24 cellular contexts compared by ENCODE assay signal in genomic region chr11:116890607-116891006, GRCh38. TPM values are rescaled to one million over a fixed set of nuclear protein-coding genes. Genes with fewer than 3 reads are reported as not detected.
A peak's percentile ranks its signal among the peaks of the same experiment; 100 is the strongest.
DNase-seq lines count a peak whose midpoint lies in the region; ATAC-seq and TF ChIP-seq lines count a peak whose summit lies in the region.
"Had no signal": no experiment of that assay in that cellular context is flagged by ENCODE, and none has a peak within 500 bp of the region (broad histone marks: within the 10 kb centered on the region; RNA-seq: fewer than 3 reads in every experiment).

No MANE protein-coding gene starts in this region.

- no TSS peak for BruUV-seq in PC-3 (replicated peaks; lab: Mats Ljungman, UMichigan)

- intact Hi-C loops in PC-3 (cut with micrococcal nuclease): no loop called here

- no peak overlapping the region for H3K4me3 ChIP-seq in PC-3 (ENCODE audit: low read length)
- no peak overlapping the region for H3K4me3 ChIP-seq in BE2C (ENCODE audit: low read depth, low read length)
- H3K4me3 ChIP-seq in neuronal stem cell (ENCODE audit: low read length in 2 of 2): no peak overlapping the region
- H3K4me3 ChIP-seq: A549, gastroesophageal sphincter, HAP-1, tibial nerve had no signal

- H2AFZ ChIP-seq in PC-3 (ENCODE audit: low read length) (no peak overlapping the region), neuronal stem cell (ENCODE audit: low read length) (no peak overlapping the region)

- H4K20me1 ChIP-seq in PC-3 (ENCODE audit: low read length): no peaks in the 10 kb centered on the region

- no peaks in the 10 kb centered on the region for H3K27me3 ChIP-seq in PC-3 (ENCODE audit: low read length)
- H3K27me3 ChIP-seq in BE2C: no peaks in the 10 kb centered on the region
- H3K27me3 ChIP-seq in neuronal stem cell (ENCODE audit: control insufficient read depth in 3 of 3, insufficient read depth in 3 of 3, low read depth in 1 of 3, low read length in 3 of 3): no peaks in the 10 kb centered on the region
- H3K27me3 ChIP-seq: gastroesophageal sphincter, tibial nerve had no signal

- peak overlapping the region; percentile 22 for H3K27ac Mint-ChIP-seq in activated T-cell treated with anti-CD3 and anti-CD28 coated beads, Interleukin-2, amount 50 U/mL, for 24 hours
- H3K27ac Mint-ChIP-seq in effector memory CD8-positive, alpha-beta T cell: peak overlapping the region; percentile 60 to 70

- no peak overlapping the region for H3K18ac ChIP-seq in neuronal stem cell (ENCODE audit: low read length)

- POLR2A ChIA-PET in PC-3 (lab: Charles Lee; ENCODE audit: unreplicated experiment): interaction anchor here (0.6 kb wide), 1 partner anchor 283 kb away, joined by 3 read pairs; no protein-coding TSS in a partner anchor

- H3K23ac ChIP-seq in neuronal stem cell (ENCODE audit: low read depth, low read length, poor library complexity): no peak overlapping the region

- H3K9me3 ChIP-seq in PC-3 (ENCODE audit: low read length): no peaks in the 10 kb centered on the region
- no peaks in the 10 kb centered on the region for H3K9me3 ChIP-seq in BE2C
- H3K9me3 ChIP-seq in neuronal stem cell (replicated peaks in 1 of 2; ENCODE audit: control insufficient read depth in 2 of 2, insufficient read depth in 1 of 2, low read depth in 1 of 2, low read length in 2 of 2): no peaks in the 10 kb centered on the region
- H3K9me3 ChIP-seq: A549, Caco-2, gastroesophageal sphincter, HAP-1, tibial nerve had no signal

- H2BK15ac ChIP-seq in neuronal stem cell (ENCODE audit: low read length): no peak overlapping the region

- H2BK120ac ChIP-seq in neuronal stem cell (ENCODE audit: low read depth, low read length): no peak overlapping the region

- no peak overlapping the region for H4K91ac ChIP-seq in neuronal stem cell (ENCODE audit: low read depth, low read length, poor library complexity)

- no peak overlapping the region for H3K4me3 Mint-ChIP-seq in activated T-cell treated with anti-CD3 and anti-CD28 coated beads, Interleukin-2, amount 50 U/mL, for 24 hours
- peak overlapping the region; percentile 20 to 26 for H3K4me3 Mint-ChIP-seq in effector memory CD8-positive, alpha-beta T cell

- no peaks in the 10 kb centered on the region for H3K9me2 ChIP-seq in PC-3 (replicated peaks; ENCODE audit: low read length)

- no peak overlapping the region for H2AK5ac ChIP-seq in neuronal stem cell (ENCODE audit: low read depth, low read length)

- no peak for TF ChIP-seq CTCF in PC-3 (conservative IDR thresholded peaks at IDR 0.05; ENCODE audit: low read depth, low read length)
- TF ChIP-seq CTCF in BE2C (IDR thresholded peaks at IDR 0.05; ENCODE audit: low read depth, low read length): no peak

- peaks cover 16% of the 10 kb centered on the region for H3K4me1 Mint-ChIP-seq in activated T-cell treated with anti-CD3 and anti-CD28 coated beads, Interleukin-2, amount 50 U/mL, for 24 hours (ENCODE audit: low read depth)
- H3K4me1 Mint-ChIP-seq in effector memory CD8-positive, alpha-beta T cell (ENCODE audit: low read depth in 2 of 2): peaks cover 12 to 20% of the 10 kb centered on the region in 2 donors

- peak overlapping the region; percentile 12; the same call in 1 of the 2 replicates for H3K27ac ChIP-seq in PC-3 (ENCODE audit: low read length)
- H3K27ac ChIP-seq in neuronal stem cell (replicated peaks; ENCODE audit: low read length): no peak overlapping the region
- H3K27ac ChIP-seq: A549 had no signal

- no peaks in the 10 kb centered on the region for H3K79me1 ChIP-seq in neuronal stem cell (ENCODE audit: low read depth, low read length)

- H3K36me3 ChIP-seq in PC-3 (ENCODE audit: low read depth, low read length): peaks cover 4% of the 10 kb centered on the region; the same call in 1 of the 2 replicates
- peaks cover 4% of the 10 kb centered on the region for H3K36me3 ChIP-seq in BE2C
- H3K36me3 ChIP-seq in neuronal stem cell (replicated peaks in 1 of 2; ENCODE audit: control insufficient read depth in 2 of 2, insufficient read depth in 2 of 2, low read length in 2 of 2): peaks cover 3 to 42% of the 10 kb centered on the region in 2 donors

- no peaks in the 10 kb centered on the region for H3K27me3 Mint-ChIP-seq in activated T-cell treated with anti-CD3 and anti-CD28 coated beads, Interleukin-2, amount 50 U/mL, for 24 hours
- no peaks in the 10 kb centered on the region for H3K27me3 Mint-ChIP-seq in effector memory CD8-positive, alpha-beta T cell
- H3K27me3 Mint-ChIP-seq: IgD-negative memory B cell had no signal

- no peaks in the 10 kb centered on the region for H3K79me2 ChIP-seq in PC-3 (ENCODE audit: low read length)

- H3K4me2 ChIP-seq in PC-3 (ENCODE audit: low read length): no peak overlapping the region
- no peak overlapping the region for H3K4me2 ChIP-seq in neuronal stem cell (ENCODE audit: insufficient read depth, low read length, poor library complexity, severe bottlenecking)
- H3K4me2 ChIP-seq: A549 had no signal

- no peak overlapping the region for H3K14ac ChIP-seq in neuronal stem cell (ENCODE audit: low read length)

- no peak for DNase-seq in activated T-cell treated with anti-CD3 and anti-CD28 coated beads, Interleukin-2, amount 50 U/mL, for 24 hours
- no peak for DNase-seq in activated T-cell treated with anti-CD3 and anti-CD28 coated beads for 4 hours
- DNase-seq in PC-3: no peak
- no peak for DNase-seq in effector memory CD8-positive, alpha-beta T cell
- peak; percentile 69 for DNase-seq in putamen (ENCODE audit: low spot score)
- no peak for DNase-seq in Ammon's horn (ENCODE audit: low spot score)
- DNase-seq in BE2C: no peak
- DNase-seq in neuronal stem cell (ENCODE audit: low spot score): no peak
- DNase-seq: AML-193, Caco-2, DMS79 treated with DMSO at 0.1 percent for 48 hours, hippocampal formation, NCI-H1092 treated with DMSO at 0.1 percent for 48 hours, NCI-H187 treated with DMSO at 0.1 percent for 48 hours, NCI-H526 treated with DMSO at 0.1 percent for 48 hours, occipital lobe had no signal

- H3K36me3 Mint-ChIP-seq in activated T-cell treated with anti-CD3 and anti-CD28 coated beads, Interleukin-2, amount 50 U/mL, for 24 hours (ENCODE audit: low read depth): peaks cover 67% of the 10 kb centered on the region
- peaks cover 12% of the 10 kb centered on the region for H3K36me3 Mint-ChIP-seq in effector memory CD8-positive, alpha-beta T cell (ENCODE audit: insufficient read depth)

- H4K8ac ChIP-seq in neuronal stem cell (ENCODE audit: low read depth, low read length): no peak overlapping the region

- no CpG with 5 or more reads among the region's 4 CpGs for WGBS in neuronal stem cell (ENCODE audit: extremely low coverage in 2 of 2, insufficient read length in 2 of 2, insufficient replicate concordance in 1 of 2), 2 donors

- H2BK5ac ChIP-seq in neuronal stem cell (ENCODE audit: low read length): no peak overlapping the region

- CTCF ChIA-PET in PC-3 (lab: Charles Lee): no interaction called here

- H3F3A ChIP-seq in PC-3 (ENCODE audit: low read length, unreplicated experiment): no peaks in the 10 kb centered on the region

- H3K4ac ChIP-seq in neuronal stem cell (ENCODE audit: low read length): no peak overlapping the region

- H3K9me3 Mint-ChIP-seq in activated T-cell treated with anti-CD3 and anti-CD28 coated beads, Interleukin-2, amount 50 U/mL, for 24 hours: no peaks in the 10 kb centered on the region
- no peaks in the 10 kb centered on the region for H3K9me3 Mint-ChIP-seq in effector memory CD8-positive, alpha-beta T cell
- H3K9me3 Mint-ChIP-seq: IgD-negative memory B cell had no signal

- no peak overlapping the region for H3K9ac ChIP-seq in PC-3 (ENCODE audit: low read length)
- H3K9ac ChIP-seq in neuronal stem cell (ENCODE audit: low read depth, low read length, poor library complexity): no peak overlapping the region

- no peak overlapping the region for H2BK12ac ChIP-seq in neuronal stem cell (ENCODE audit: low read length)

- H3K4me1 ChIP-seq in PC-3 (ENCODE audit: insufficient read depth, low read length): peaks cover 13% of the 10 kb centered on the region; the same call in 1 of the 2 replicates
- H3K4me1 ChIP-seq in BE2C: no peaks in the 10 kb centered on the region
- no peaks in the 10 kb centered on the region for H3K4me1 ChIP-seq in neuronal stem cell (ENCODE audit: control insufficient read depth in 2 of 2, insufficient read depth in 1 of 2, low read depth in 1 of 2, low read length in 2 of 2)
- H3K4me1 ChIP-seq: A549, Caco-2, HAP-1 had no signal

- no peak for ATAC-seq in PC-3
- no peak for ATAC-seq in effector memory CD8-positive, alpha-beta T cell (replicated peaks)
- ATAC-seq: A549, gastroesophageal sphincter had no signal

RNA-seq across cellular contexts. Expression of gene APOA1, which starts 53.2 kb away (rescaled TPM):
- 0.33 TPM in 1 of 2 replicates, not detected in the other for total RNA-seq in PC-3 (2014; rRNA removed)
- 1.1 TPM for polyA plus RNA-seq in BE2C (2012; ENCODE audit: insufficient read depth, insufficient read length, low read depth)
- polyA plus RNA-seq in neuronal stem cell (2013, experiment 1 of 2): 0.29 TPM
- polyA plus RNA-seq in neuronal stem cell (2013, experiment 2 of 2): 0.46 TPM
- total RNA-seq: dermis microvascular lymphatic vessel endothelial cell, endothelial cell of umbilical vein, fibroblast of lung had no signal
- polyA plus RNA-seq: endothelial cell of umbilical vein, IgD-negative memory B cell had no signal
